ENCODE assay signal across 7 cellular contexts in genomic region chr21:43412020-43412788, GRCh38. TPM values are rescaled to one million over a fixed set of nuclear protein-coding genes. Genes with fewer than 3 reads are reported as not detected.
DNase-seq lines count a peak whose midpoint lies in the region; ATAC-seq and TF ChIP-seq lines count a peak whose summit lies in the region.
"Not testable (repeated sequence)": the region's sequence is repeated elsewhere in the genome, so short reads cannot be mapped to it uniquely, and the experiment has no call there.

No MANE protein-coding gene starts in this region.

- not testable (repeated sequence) for H3K27me3 ChIP-seq in HCT116 (ENCODE audit: insufficient read depth, low read length); Panc1 (ENCODE audit: control insufficient read depth, insufficient read depth, low read length); left lung; upper lobe of left lung

- POLR2A ChIA-PET in HCT116 (lab: Charles Lee); Panc1 (lab: Charles Lee); activated B cell treated with CpG ODN at 0.5 μM for 24 hours (lab: Charles Lee): not testable (repeated sequence)

- RAD21 ChIA-PET in HCT116 (lab: Charles Lee; ENCODE audit: low non-redundant PET in 1 of 2, low total read pairs in 2 of 2, uncharacterized antibody in 2 of 2, unreplicated experiment in 2 of 2) = not testable (repeated sequence)

- H4K20me1 ChIP-seq in HCT116 (ENCODE audit: insufficient read depth) = not testable (repeated sequence)

- not testable (repeated sequence) for H3K36me3 Mint-ChIP-seq in activated B cell treated with CpG ODN at 0.5 μM for 24 hours (ENCODE audit: low read depth); naive B cell

- not testable (repeated sequence) for H3K4me3 ChIP-seq in HCT116 (replicated peaks in 1 of 2; ENCODE audit: low read depth in 1 of 2, low read length in 2 of 2); Panc1 (ENCODE audit: low read depth in 2 of 2, low read length in 2 of 2); fibroblast of pulmonary artery (replicated peaks; ENCODE audit: low read depth, low read length); left lung; upper lobe of left lung

- not testable (repeated sequence) for TF ChIP-seq EP300 in upper lobe of left lung (IDR thresholded peaks at IDR 0.05)

- WGBS in upper lobe of left lung, 2 donors = no CpG with 5 or more reads among the region's 28 CpGs

- not testable (repeated sequence) for H3K27ac ChIP-seq in HCT116 (ENCODE audit: low read depth, low read length); Panc1 (ENCODE audit: low read length); left lung; upper lobe of left lung

- not testable (repeated sequence) for H2AFZ ChIP-seq in HCT116 (ENCODE audit: low read depth, low read length, poor library complexity, severe bottlenecking)

- not testable (repeated sequence) for H3K36me3 ChIP-seq in HCT116 (ENCODE audit: control insufficient read depth in 1 of 2, insufficient read depth in 2 of 2, low read length in 2 of 2); Panc1 (ENCODE audit: control insufficient read depth, insufficient read depth, low read length); left lung; upper lobe of left lung

- peak; percentile 77 for ATAC-seq in HCT116
- ATAC-seq in Panc1 = peak; percentile 82
- peak; percentile 30 for ATAC-seq in activated B cell treated with CpG ODN at 0.5 μM for 24 hours (ENCODE audit: low read depth)
- ATAC-seq in left lung = peak; percentile 48
- peak; percentile 43 to 44 for ATAC-seq in naive B cell (ENCODE audit: low read depth in 2 of 2)
- ATAC-seq in upper lobe of left lung (ENCODE audit: low FRiP score in 2 of 2) = peak; percentile 48 to 71

- CTCF ChIA-PET in HCT116 (lab: Charles Lee); Panc1 (lab: Charles Lee); activated B cell treated with CpG ODN at 0.5 μM for 24 hours (lab: Charles Lee): not testable (repeated sequence)

- H3K9me3 Mint-ChIP-seq in activated B cell treated with CpG ODN at 0.5 μM for 24 hours, naive B cell: not testable (repeated sequence)

- not testable (repeated sequence) for H3K9ac ChIP-seq in HCT116 (ENCODE audit: low read length)

- not testable (repeated sequence) for TF ChIP-seq RAD21 in HCT116 (IDR thresholded peaks at IDR 0.05; ENCODE audit: low read depth)

- not testable (repeated sequence) for H3K4me1 ChIP-seq in HCT116 (ENCODE audit: control insufficient read depth in 1 of 2, insufficient read depth in 2 of 2, low read length in 2 of 2); Panc1 (ENCODE audit: control insufficient read depth, insufficient read depth, low read length); left lung; upper lobe of left lung

- H3K9me2 ChIP-seq in HCT116 (ENCODE audit: insufficient read depth) = not testable (repeated sequence)

- TF ChIP-seq POLR2A in HCT116 (IDR thresholded peaks at IDR 0.05; ENCODE audit: borderline replicate concordance, extremely low read depth, insufficient read depth, insufficient read length); upper lobe of left lung (IDR thresholded peaks at IDR 0.05): not testable (repeated sequence)

- H3K27me3 Mint-ChIP-seq in activated B cell treated with CpG ODN at 0.5 μM for 24 hours, naive B cell: not testable (repeated sequence)

- H3K4me1 Mint-ChIP-seq in activated B cell treated with CpG ODN at 0.5 μM for 24 hours, naive B cell: not testable (repeated sequence)

- H3K4me2 ChIP-seq in HCT116 (ENCODE audit: low read length) = not testable (repeated sequence)

- BruUV-seq in HCT116 (replicated peaks; lab: Mats Ljungman, UMichigan); Panc1 (replicated peaks; lab: Mats Ljungman, UMichigan): not testable (repeated sequence)

- in situ Hi-C loops in Panc1 (cut with HindIII; ENCODE audit: low pct_unique_long_range_greater_than_20kb, low sequenced_read_pairs) = not testable (repeated sequence)

- not testable (repeated sequence) for H3K9me3 ChIP-seq in HCT116 (ENCODE audit: control insufficient read depth in 1 of 2, insufficient read depth in 1 of 2, low read depth in 1 of 2, low read length in 2 of 2); Panc1 (ENCODE audit: control insufficient read depth, insufficient read depth, low read depth, low read length); left lung; upper lobe of left lung

- not testable (repeated sequence) for DNase-seq in HCT116 (ENCODE audit: low read depth, low spot score); Panc1 (ENCODE audit: low read depth, low spot score); activated B cell treated with CpG ODN at 0.5 μM for 24 hours; naive B cell
- peak; percentile 3 for DNase-seq in fibroblast of pulmonary artery (ENCODE audit: low read depth)
- peak in 1 of 2 donors; percentile 8 for DNase-seq in left lung
- DNase-seq in upper lobe of left lung = peak in 1 of 2 donors; percentile 26

- TF ChIP-seq CTCF in HCT116 (IDR thresholded peaks at IDR 0.05 in 2 of 3, conservative IDR thresholded peaks at IDR 0.05 in 1 of 3; ENCODE audit: borderline replicate concordance in 1 of 3, insufficient read depth in 1 of 3, low read depth in 2 of 3, low read length in 2 of 3); Panc1 (IDR thresholded peaks at IDR 0.05); activated B cell treated with CpG ODN at 0.5 μM for 24 hours (IDR thresholded peaks at IDR 0.05); fibroblast of pulmonary artery (IDR thresholded peaks at IDR 0.05; ENCODE audit: low read length, missing control alignments); left lung (IDR thresholded peaks at IDR 0.05); upper lobe of left lung (IDR thresholded peaks at IDR 0.05): not testable (repeated sequence)

- H3K27ac Mint-ChIP-seq in activated B cell treated with CpG ODN at 0.5 μM for 24 hours, naive B cell: not testable (repeated sequence)

- not testable (repeated sequence) for H3K4me3 Mint-ChIP-seq in activated B cell treated with CpG ODN at 0.5 μM for 24 hours, naive B cell

- intact Hi-C loops in HCT116 (cut with micrococcal nuclease); Panc1 (cut with micrococcal nuclease; ENCODE audit: unreplicated experiment); activated B cell treated with CpG ODN at 0.5 μM for 24 hours (cut with micrococcal nuclease); left lung (cut with DNase I): not testable (repeated sequence)

- H3K79me2 ChIP-seq in HCT116 (ENCODE audit: insufficient read depth, low read length) = not testable (repeated sequence)

RNA-seq across cellular contexts. Expression of gene SIK1, which starts 14.7 kb away (rescaled TPM):
- total RNA-seq in HCT116 (2021; ENCODE audit: unreplicated experiment) (14.7 TPM), Panc1 (2021; ENCODE audit: unreplicated experiment) (32.3 TPM), activated B cell treated with CpG ODN at 0.5 μM for 24 hours (20.2 and 20.4 TPM in 2 replicates), left lung (10 to 100 TPM; 33.3 to 61.0 TPM), upper lobe of left lung (10 to 100 TPM in 5 of 6 donors, 1 to 10 TPM in 1; 7.8 to 77.3 (median 43.7) TPM)
- 7.9 and 22.7 TPM in 2 replicates for polyA plus RNA-seq in HCT116 (2012)
- polyA plus RNA-seq in Panc1 (2012; ENCODE audit: insufficient read length) = 12.1 TPM
- 1 to 10 TPM; 2.1 to 6.6 (median 3.8) TPM for polyA plus RNA-seq in naive B cell (ENCODE audit: low read depth in 6 of 6)

Comparison
In these comparisons a context has a peak if more than half of its experiments do, and no peak if none do; other contexts are left out.
1. ATAC-seq: peak in every context shown above with its lines; median percentile 82 in Panc1; 77 in HCT116; 60 in upper lobe of left lung; 48 in left lung; 44 in naive B cell; 30 in activated B cell treated with CpG ODN at 0.5 μM for 24 hours.